In the genomic region with DNA sequence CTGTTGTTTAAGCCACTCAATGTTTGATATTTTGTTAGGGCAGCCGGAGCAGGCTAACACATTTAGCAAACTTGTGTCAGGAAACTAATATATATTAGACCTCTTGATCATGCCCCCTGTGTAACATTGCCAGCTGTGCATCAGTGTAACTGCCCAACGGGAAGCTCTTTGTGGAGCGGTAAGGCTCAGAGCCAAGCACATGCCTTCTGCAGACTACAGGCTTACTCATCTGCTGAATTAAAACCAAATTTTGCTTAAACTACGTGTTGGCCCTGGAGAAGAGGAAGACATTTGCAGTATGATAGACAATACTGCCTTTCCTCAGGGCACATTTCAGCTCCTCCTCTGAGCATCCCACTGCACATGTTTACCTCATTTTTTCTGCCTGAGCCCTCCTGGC, we compare ENCODE assay signal across 1 cellular context.
TF ChIP-seq lines count a peak whose summit lies in the region.

No MANE protein-coding gene starts in this region.

TF ChIP-seq in GM23338, 12 proteins besides CTCF, POLR2A, EP300 and RAD21 (continued from another document):
- TF ChIP-seq ZNF462 (CRISPR knock-in tag; IDR thresholded peaks at IDR 0.05) = no peak
- no peak for TF ChIP-seq ZNF331 (CRISPR knock-in tag; IDR thresholded peaks at IDR 0.05; ENCODE audit: low read depth)
- TF ChIP-seq, protein P1, sequence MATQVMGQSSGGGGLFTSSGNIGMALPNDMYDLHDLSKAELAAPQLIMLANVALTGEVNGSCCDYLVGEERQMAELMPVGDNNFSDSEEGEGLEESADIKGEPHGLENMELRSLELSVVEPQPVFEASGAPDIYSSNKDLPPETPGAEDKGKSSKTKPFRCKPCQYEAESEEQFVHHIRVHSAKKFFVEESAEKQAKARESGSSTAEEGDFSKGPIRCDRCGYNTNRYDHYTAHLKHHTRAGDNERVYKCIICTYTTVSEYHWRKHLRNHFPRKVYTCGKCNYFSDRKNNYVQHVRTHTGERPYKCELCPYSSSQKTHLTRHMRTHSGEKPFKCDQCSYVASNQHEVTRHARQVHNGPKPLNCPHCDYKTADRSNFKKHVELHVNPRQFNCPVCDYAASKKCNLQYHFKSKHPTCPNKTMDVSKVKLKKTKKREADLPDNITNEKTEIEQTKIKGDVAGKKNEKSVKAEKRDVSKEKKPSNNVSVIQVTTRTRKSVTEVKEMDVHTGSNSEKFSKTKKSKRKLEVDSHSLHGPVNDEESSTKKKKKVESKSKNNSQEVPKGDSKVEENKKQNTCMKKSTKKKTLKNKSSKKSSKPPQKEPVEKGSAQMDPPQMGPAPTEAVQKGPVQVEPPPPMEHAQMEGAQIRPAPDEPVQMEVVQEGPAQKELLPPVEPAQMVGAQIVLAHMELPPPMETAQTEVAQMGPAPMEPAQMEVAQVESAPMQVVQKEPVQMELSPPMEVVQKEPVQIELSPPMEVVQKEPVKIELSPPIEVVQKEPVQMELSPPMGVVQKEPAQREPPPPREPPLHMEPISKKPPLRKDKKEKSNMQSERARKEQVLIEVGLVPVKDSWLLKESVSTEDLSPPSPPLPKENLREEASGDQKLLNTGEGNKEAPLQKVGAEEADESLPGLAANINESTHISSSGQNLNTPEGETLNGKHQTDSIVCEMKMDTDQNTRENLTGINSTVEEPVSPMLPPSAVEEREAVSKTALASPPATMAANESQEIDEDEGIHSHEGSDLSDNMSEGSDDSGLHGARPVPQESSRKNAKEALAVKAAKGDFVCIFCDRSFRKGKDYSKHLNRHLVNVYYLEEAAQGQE (IDR thresholded peaks at IDR 0.05; ENCODE audit: unreplicated experiment) = no peak
- no peak for TF ChIP-seq ETS1 (IDR thresholded peaks at IDR 0.05)
